In genomic region chr4:8688908-8689445, GRCh38 we compare ENCODE assay signal across 22 cellular contexts.
"Had no signal": no experiment of that assay in that cellular context is flagged by ENCODE, and none has a peak within 500 bp of the region (broad histone marks: within the 10 kb centered on the region; RNA-seq: fewer than 3 reads in every experiment).

No MANE protein-coding gene starts in this region.

- H3K27me3 Mint-ChIP-seq: activated CD8-positive, alpha-beta memory T cell treated with anti-CD3 and anti-CD28 coated beads, Interleukin-2, amount 10 ng/mL, durations not matched to agents 7 days and 5 days had no signal

- H3K4me3 Mint-ChIP-seq: activated CD8-positive, alpha-beta memory T cell treated with anti-CD3 and anti-CD28 coated beads, Interleukin-2, amount 10 ng/mL, durations not matched to agents 7 days and 5 days; activated naive CD4-positive, alpha-beta T cell treated with anti-CD3 and anti-CD28 coated beads for 36 hours; activated naive CD8-positive, alpha-beta T cell; activated T-cell treated with anti-CD3 and anti-CD28 coated beads, Interleukin-2, amount 50 U/mL, for 24 hours; activated T-helper 1 cell treated with anti-CD3 and anti-CD28 coated beads, Interleukin-12 subunit alpha, Interleukin-12 subunit beta, Interleukin-2, Interleukin-4 antibody, amounts not matched to agents 30 ng/mL and 10 ng/mL and 1 ng/mL, durations not matched to agents 14 hours and 24 hours and 36 hours had no signal

- H3K36me3 ChIP-seq: cardiac muscle cell, SJCRH30 had no signal

- H3K4me1 ChIP-seq: SJCRH30 had no signal

- ATAC-seq: activated CD8-positive, alpha-beta memory T cell treated with anti-CD3 and anti-CD28 coated beads, Interleukin-2, amount 10 ng/mL, durations not matched to agents 7 days and 5 days had no signal

- H3K36me3 Mint-ChIP-seq: activated CD8-positive, alpha-beta memory T cell treated with anti-CD3 and anti-CD28 coated beads, Interleukin-2, amount 10 ng/mL, durations not matched to agents 7 days and 5 days; activated naive CD8-positive, alpha-beta T cell; brain had no signal

- H3K4me2 ChIP-seq: KMS-11, SK-N-SH had no signal

- H3K27ac ChIP-seq: cardiac muscle cell, KMS-11, SJCRH30 had no signal

- H3K4me3 ChIP-seq: cardiac muscle cell, SJCRH30 had no signal

- H3K27ac Mint-ChIP-seq: activated CD8-positive, alpha-beta memory T cell treated with anti-CD3 and anti-CD28 coated beads, Interleukin-2, amount 10 ng/mL, durations not matched to agents 7 days and 5 days; activated naive CD4-positive, alpha-beta T cell treated with anti-CD3 and anti-CD28 coated beads for 36 hours; activated naive CD8-positive, alpha-beta T cell; activated T-cell treated with anti-CD3 and anti-CD28 coated beads, Interleukin-2, amount 50 U/mL, for 24 hours; activated T-helper 1 cell treated with anti-CD3 and anti-CD28 coated beads, Interleukin-12 subunit alpha, Interleukin-12 subunit beta, Interleukin-2, Interleukin-4 antibody, amounts not matched to agents 30 ng/mL and 10 ng/mL and 1 ng/mL, durations not matched to agents 14 hours and 24 hours and 36 hours had no signal

- H3K9me3 Mint-ChIP-seq: activated naive CD4-positive, alpha-beta T cell treated with anti-CD3 and anti-CD28 coated beads for 36 hours; activated T-cell treated with anti-CD3 and anti-CD28 coated beads, Interleukin-2, amount 50 U/mL, for 24 hours; activated T-helper 1 cell treated with anti-CD3 and anti-CD28 coated beads, Interleukin-12 subunit alpha, Interleukin-12 subunit beta, Interleukin-2, Interleukin-4 antibody, amounts not matched to agents 30 ng/mL and 10 ng/mL and 1 ng/mL, durations not matched to agents 14 hours and 24 hours and 36 hours had no signal

- H3K9me3 ChIP-seq: SJCRH30, SK-N-SH had no signal

- H3K9ac ChIP-seq: KMS-11, SK-N-SH had no signal

- H3K4me1 Mint-ChIP-seq: activated CD8-positive, alpha-beta memory T cell treated with anti-CD3 and anti-CD28 coated beads, Interleukin-2, amount 10 ng/mL, durations not matched to agents 7 days and 5 days had no signal

- DNase-seq: activated CD4-positive, CD25-positive, alpha-beta regulatory T cell treated with anti-CD3 and anti-CD28 coated beads, Interleukin-2, amount 50 U/mL, for 72 hours; activated CD8-positive, alpha-beta memory T cell treated with anti-CD3 and anti-CD28 coated beads, Interleukin-2, amount 10 ng/mL, durations not matched to agents 7 days and 5 days; activated gamma-delta T cell; activated T-cell treated with anti-CD3 and anti-CD28 coated beads, Interleukin-2, amount 50 U/mL, for 24 hours; NCI-H1092 treated with DMSO at 0.1 percent for 48 hours; NCI-H1417 treated with DMSO at 0.1 percent for 48 hours; NCI-H1694; NCI-H2029 treated with DMSO at 0.1 percent for 48 hours; NCI-H345; NCI-H510A; NCI-H526 treated with DMSO at 0.1 percent for 48 hours; OCI-M1; Right ventricle myocardium superior; SJCRH30; T-helper 1 cell had no signal
